Comparison of ENCODE assay signal across 8 cellular contexts in genomic region chr12:68538722-68539614, GRCh38.
DNase-seq lines count a peak whose midpoint lies in the region; ATAC-seq and TF ChIP-seq lines count a peak whose summit lies in the region.

No MANE protein-coding gene starts in this region.

- peaks cover 7% of the 10 kb centered on the region for H3K9me3 Mint-ChIP-seq in CD4-positive, alpha-beta T cell
- H3K9me3 Mint-ChIP-seq in central memory CD8-positive, alpha-beta T cell = peaks cover 7% of the 10 kb centered on the region
- peaks cover 9 to 13% of the 10 kb centered on the region in 2 donors for H3K9me3 Mint-ChIP-seq in stimulated activated naive CD8-positive, alpha-beta T cell treated with anti-CD3 and anti-CD28 coated beads, Interleukin-15, amount 100 ng/mL, for 72 hours

- peak; percentile 20 to 64 (median 36) for DNase-seq in CD4-positive, alpha-beta T cell
- DNase-seq in HUDEP-2 (lab: John Stamatoyannopoulos, UW; ENCODE audit: unreplicated experiment in 76 of 76) (peak in 58 of 76 experiments; percentile 5 to 77 (median 36)), T-helper 9 cell (peak; percentile 16), NCI-H2171 treated with DMSO at 0.1 percent for 48 hours (lab: John Stamatoyannopoulos, UW) (no peak)
- peak in 1 of 2 donors; percentile 55 for DNase-seq in central memory CD8-positive, alpha-beta T cell (ENCODE audit: low spot score in 2 of 2)
- peak; percentile 52 to 80 for DNase-seq in stimulated activated naive CD8-positive, alpha-beta T cell treated with anti-CD3 and anti-CD28 coated beads, Interleukin-15, amount 100 ng/mL, for 72 hours

- POLR2A ChIA-PET in CD4-positive, alpha-beta T cell (lab: Charles Lee) = interaction anchor here (0.7 to 2.8 kb wide), 35 partner anchors 8 to 1270 kb away, joined by 3 to 81 read pairs (median 5); partner anchors contain the start of genes CAND1, MDM1, MDM2 and RAP1B

- no peak overlapping the region for H3K27ac ChIP-seq in CD4-positive, alpha-beta T cell (ENCODE audit: low read depth, low read length)

- CTCF ChIA-PET in CD4-positive, alpha-beta T cell (lab: Charles Lee) = no interaction called here

- H3K4me1 ChIP-seq in mononuclear cell (ENCODE audit: insufficient read depth, low read length) = peaks cover 41% of the 10 kb centered on the region

- peak overlapping the region; percentile 3 for H3K4me3 ChIP-seq in mononuclear cell (ENCODE audit: low read length)

- peaks cover 7% of the 10 kb centered on the region for H3K36me3 Mint-ChIP-seq in CD4-positive, alpha-beta T cell (ENCODE audit: low read depth)
- H3K36me3 Mint-ChIP-seq in central memory CD8-positive, alpha-beta T cell (ENCODE audit: insufficient read depth) = peaks cover 2% of the 10 kb centered on the region

- intact Hi-C loops in CD4-positive, alpha-beta T cell (cut with DNase I, micrococcal nuclease) = loop anchor here in 1 of 2 experiments (2.0 to 5.0 kb wide), 2 partner anchors 53 to 74 kb away; no protein-coding TSS in a partner anchor

- H3K27me3 ChIP-seq in CD4-positive, alpha-beta T cell (ENCODE audit: control insufficient read depth, insufficient read depth, low read length) = no peaks in the 10 kb centered on the region
- no peaks in the 10 kb centered on the region for H3K27me3 ChIP-seq in mononuclear cell (ENCODE audit: insufficient read depth, low read length)

- peak; percentile 94 for ATAC-seq in CD4-positive, alpha-beta T cell (ENCODE audit: poor library complexity)
- peak; percentile 91 for ATAC-seq in central memory CD8-positive, alpha-beta T cell (replicated peaks; ENCODE audit: extremely low read depth, poor library complexity, severe bottlenecking)
- ATAC-seq in stimulated activated naive CD8-positive, alpha-beta T cell treated with anti-CD3 and anti-CD28 coated beads, Interleukin-15, amount 100 ng/mL, for 72 hours = peak; percentile 96
- ATAC-seq in GM18873 (IDR thresholded peaks at IDR 0.05; ENCODE audit: low FRiP score, unreplicated experiment) = no peak

- H3K4me3 Mint-ChIP-seq in CD4-positive, alpha-beta T cell = peak overlapping the region; percentile 49
- peak overlapping the region; percentile 59 for H3K4me3 Mint-ChIP-seq in central memory CD8-positive, alpha-beta T cell
- peak overlapping the region; percentile 65 to 78 for H3K4me3 Mint-ChIP-seq in stimulated activated naive CD8-positive, alpha-beta T cell treated with anti-CD3 and anti-CD28 coated beads, Interleukin-15, amount 100 ng/mL, for 72 hours

- no peaks in the 10 kb centered on the region for H3K27me3 Mint-ChIP-seq in CD4-positive, alpha-beta T cell
- H3K27me3 Mint-ChIP-seq in central memory CD8-positive, alpha-beta T cell = no peaks in the 10 kb centered on the region
- no peaks in the 10 kb centered on the region for H3K27me3 Mint-ChIP-seq in stimulated activated naive CD8-positive, alpha-beta T cell treated with anti-CD3 and anti-CD28 coated beads, Interleukin-15, amount 100 ng/mL, for 72 hours

- TF ChIP-seq CTCF in CD4-positive, alpha-beta T cell (IDR thresholded peaks at IDR 0.05) = no peak

- peak overlapping the region; percentile 80 for H3K27ac Mint-ChIP-seq in CD4-positive, alpha-beta T cell
- peak overlapping the region; percentile 83 for H3K27ac Mint-ChIP-seq in central memory CD8-positive, alpha-beta T cell (ENCODE audit: low read depth)
- H3K27ac Mint-ChIP-seq in stimulated activated naive CD8-positive, alpha-beta T cell treated with anti-CD3 and anti-CD28 coated beads, Interleukin-15, amount 100 ng/mL, for 72 hours = peak overlapping the region; percentile 97

- H3K4me1 Mint-ChIP-seq in CD4-positive, alpha-beta T cell (ENCODE audit: low read depth) = peaks cover 65% of the 10 kb centered on the region
- H3K4me1 Mint-ChIP-seq in central memory CD8-positive, alpha-beta T cell = peaks cover 42% of the 10 kb centered on the region
- peaks cover 67% of the 10 kb centered on the region for H3K4me1 Mint-ChIP-seq in stimulated activated naive CD8-positive, alpha-beta T cell treated with anti-CD3 and anti-CD28 coated beads, Interleukin-15, amount 100 ng/mL, for 72 hours

- H3K9me3 ChIP-seq in CD4-positive, alpha-beta T cell (ENCODE audit: control insufficient read depth, low read length) = peaks cover 7% of the 10 kb centered on the region
- no peaks in the 10 kb centered on the region for H3K9me3 ChIP-seq in mononuclear cell (ENCODE audit: low read depth, low read length)
